17 cellular contexts compared by ENCODE assay signal in the genomic region with DNA sequence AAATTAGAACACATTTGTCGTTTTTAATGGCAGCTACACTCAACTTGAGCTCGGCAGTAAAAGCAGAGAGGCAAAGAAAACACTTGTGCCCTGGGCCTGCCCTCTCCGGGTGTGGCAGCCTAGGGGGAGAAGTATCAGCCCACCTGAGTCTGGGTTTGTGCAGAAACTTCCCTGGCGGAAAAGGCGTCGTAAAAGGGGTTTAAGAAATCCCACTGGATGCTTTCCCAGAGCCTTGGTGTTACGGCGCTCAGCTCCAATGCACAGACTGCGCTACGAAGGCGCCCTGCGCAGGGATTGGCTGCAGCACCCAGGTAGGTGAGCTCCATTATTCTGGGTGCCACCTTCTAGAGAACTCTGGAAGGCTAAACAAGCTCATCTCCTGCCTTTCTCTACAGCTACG.
"Had no signal": no experiment of that assay in that cellular context is flagged by ENCODE, and none has a peak within 500 bp of the region (broad histone marks: within the 10 kb centered on the region; RNA-seq: fewer than 3 reads in every experiment).

No MANE protein-coding gene starts in this region.

- H3K9me3 Mint-ChIP-seq: activated naive CD4-positive, alpha-beta T cell treated with anti-CD3 and anti-CD28 coated beads, Interleukin-2, amount 50 U/mL, for 24 hours; memory B cell; T-helper 1 cell treated with Interleukin-12 subunit alpha and Interleukin-12 subunit beta and Interleukin-4 antibody, amounts not matched to agents 30 μg/mL and 1 μg/mL, for 36 hours had no signal

- H3K36me3 Mint-ChIP-seq: activated naive CD4-positive, alpha-beta T cell treated with anti-CD3 and anti-CD28 coated beads, Interleukin-2, amount 50 U/mL, for 24 hours; memory B cell had no signal

- H3K36me3 ChIP-seq: esophagus muscularis mucosa, left ventricle myocardium inferior, right lobe of liver, transverse colon had no signal

- H3K4me1 ChIP-seq: left ventricle myocardium inferior, psoas muscle, right lobe of liver, transverse colon had no signal

- ATAC-seq: psoas muscle; stimulated activated naive CD8-positive, alpha-beta T cell treated with anti-CD3 and anti-CD28 coated beads, Interleukin-15, Interleukin-2, amounts not matched to agents 100 U/mL and 50 U/mL, for 24 hours had no signal

- H3K9me3 ChIP-seq: esophagus muscularis mucosa, left ventricle myocardium inferior, psoas muscle, right lobe of liver, transverse colon had no signal

- FAIRE-seq: colon, keratinocyte, TTC549 had no signal

- H3K27me3 Mint-ChIP-seq: activated naive CD4-positive, alpha-beta T cell treated with anti-CD3 and anti-CD28 coated beads, Interleukin-2, amount 50 U/mL, for 24 hours had no signal

- H3K4me3 Mint-ChIP-seq: memory B cell had no signal

- H3K4me1 Mint-ChIP-seq: memory B cell had no signal

- DNase-seq: activated CD4-positive, CD25-positive, alpha-beta regulatory T cell; activated CD8-positive, alpha-beta memory T cell treated with anti-CD3 and anti-CD28 coated beads, Interleukin-2, amount 50 U/mL, for 4 hours; activated effector memory CD4-positive, alpha-beta T cell treated with anti-CD3 and anti-CD28 coated beads, Interleukin-2, amount 50 U/mL, for 16 hours; activated T-cell treated with anti-CD3 and anti-CD28 coated beads, Interleukin-2, amount 50 U/mL, for 48 hours; amniotic stem cell; left ventricle myocardium inferior; psoas muscle; right lobe of liver; stimulated activated naive CD8-positive, alpha-beta T cell treated with anti-CD3 and anti-CD28 coated beads, Interleukin-15, Interleukin-2, amounts not matched to agents 100 U/mL and 50 U/mL, for 24 hours; transverse colon had no signal

- H3K27me3 ChIP-seq: esophagus muscularis mucosa, right lobe of liver, transverse colon had no signal

- H3K27ac Mint-ChIP-seq: activated naive CD4-positive, alpha-beta T cell treated with anti-CD3 and anti-CD28 coated beads, Interleukin-2, amount 50 U/mL, for 24 hours; memory B cell; T-helper 1 cell treated with Interleukin-12 subunit alpha and Interleukin-12 subunit beta and Interleukin-4 antibody, amounts not matched to agents 30 μg/mL and 1 μg/mL, for 36 hours had no signal

- H3K27ac ChIP-seq: esophagus muscularis mucosa, left ventricle myocardium inferior, psoas muscle, right lobe of liver, transverse colon had no signal

- H3K4me3 ChIP-seq: esophagus muscularis mucosa, left ventricle myocardium inferior, psoas muscle, right lobe of liver, transverse colon had no signal
